21 cellular contexts compared by ENCODE assay signal in genomic region chr16:47538472-47538871, GRCh38.
DNase-seq lines count a peak whose midpoint lies in the region; ATAC-seq and TF ChIP-seq lines count a peak whose summit lies in the region.
"Had no signal": no experiment of that assay in that cellular context is flagged by ENCODE, and none has a peak within 500 bp of the region (broad histone marks: within the 10 kb centered on the region; RNA-seq: fewer than 3 reads in every experiment).

No MANE protein-coding gene starts in this region.

- H3K36me3 ChIP-seq in DND-41 (ENCODE audit: insufficient read depth, low read length) (peaks cover 21% of the 10 kb centered on the region), MG63 (no peaks in the 10 kb centered on the region)
- H3K36me3 ChIP-seq: HAP-1 had no signal

- H2AFZ ChIP-seq in DND-41 (ENCODE audit: low read depth, low read length) = no peak overlapping the region
- H2AFZ ChIP-seq: GM23338 had no signal

- H3K9me3 ChIP-seq in DND-41 (ENCODE audit: insufficient read depth, low read length, severe bottlenecking) = peaks cover 11% of the 10 kb centered on the region
- no peaks in the 10 kb centered on the region for H3K9me3 ChIP-seq in MG63
- H3K9me3 ChIP-seq: HAP-1 had no signal

- CTCF ChIA-PET in activated CD4-positive, alpha-beta T cell treated with anti-CD3 and anti-CD28 coated beads, Interleukin-2, amount 10 ng/mL, durations not matched to agents 7 days and 5 days (lab: Charles Lee) = no interaction called here
- CTCF ChIA-PET in activated CD4-positive, alpha-beta T cell treated with anti-CD3 and anti-CD28 coated beads for 36 hours (lab: Charles Lee) = no interaction called here

- H3K27me3 Mint-ChIP-seq in activated CD4-positive, alpha-beta T cell treated with anti-CD3 and anti-CD28 coated beads, Interleukin-2, amount 10 ng/mL, durations not matched to agents 7 days and 5 days = no peaks in the 10 kb centered on the region
- no peaks in the 10 kb centered on the region for H3K27me3 Mint-ChIP-seq in activated CD4-positive, alpha-beta T cell treated with anti-CD3 and anti-CD28 coated beads for 36 hours

- no peak for ATAC-seq in activated CD4-positive, alpha-beta T cell treated with anti-CD3 and anti-CD28 coated beads for 36 hours
- ATAC-seq in DND-41 (ENCODE audit: insufficient read depth, low read depth) = peak; percentile 39; the same call in 1 of the 3 replicates
- no peak for ATAC-seq in GM18517 (IDR thresholded peaks at IDR 0.05; ENCODE audit: unreplicated experiment)
- ATAC-seq: GM23338, SK-N-SH treated with all-trans-retinoic acid at 6 μM for 48 hours had no signal

- H3K27ac Mint-ChIP-seq in activated CD4-positive, alpha-beta T cell treated with anti-CD3 and anti-CD28 coated beads, Interleukin-2, amount 10 ng/mL, durations not matched to agents 7 days and 5 days = peak overlapping the region; percentile 69
- H3K27ac Mint-ChIP-seq in activated CD4-positive, alpha-beta T cell treated with anti-CD3 and anti-CD28 coated beads for 36 hours = no peak overlapping the region
- H3K27ac Mint-ChIP-seq: GM23338 had no signal

- H4K20me1 ChIP-seq in DND-41 (ENCODE audit: insufficient read depth, low read length) = no peaks in the 10 kb centered on the region

- no peak overlapping the region for H3K27ac ChIP-seq in DND-41 (ENCODE audit: low read length)

- no peak overlapping the region for H3K9ac ChIP-seq in DND-41 (ENCODE audit: low read depth, low read length)

- POLR2A ChIA-PET in activated CD4-positive, alpha-beta T cell treated with anti-CD3 and anti-CD28 coated beads, Interleukin-2, amount 10 ng/mL, durations not matched to agents 7 days and 5 days (lab: Charles Lee) = no interaction called here
- POLR2A ChIA-PET in activated CD4-positive, alpha-beta T cell treated with anti-CD3 and anti-CD28 coated beads for 36 hours (lab: Charles Lee) = no interaction called here

- no peak for TF ChIP-seq CTCF in DND-41 (IDR thresholded peaks at IDR 0.05; ENCODE audit: borderline replicate concordance, extremely low read depth, low read length, poor library complexity, severe bottlenecking)

- peaks cover 27% of the 10 kb centered on the region for H3K9me3 Mint-ChIP-seq in activated CD4-positive, alpha-beta T cell treated with anti-CD3 and anti-CD28 coated beads, Interleukin-2, amount 10 ng/mL, durations not matched to agents 7 days and 5 days
- peaks cover 24% of the 10 kb centered on the region for H3K9me3 Mint-ChIP-seq in activated CD4-positive, alpha-beta T cell treated with anti-CD3 and anti-CD28 coated beads for 36 hours (ENCODE audit: low read depth)

- H3K4me2 ChIP-seq in DND-41 (ENCODE audit: insufficient read depth, low read length) = no peak overlapping the region
- H3K4me2 ChIP-seq: GM23338 had no signal

- peaks cover 5% of the 10 kb centered on the region for H3K4me1 ChIP-seq in DND-41 (ENCODE audit: insufficient read depth, low read length)

- DNase-seq in activated CD4-positive, alpha-beta T cell treated with anti-CD3 and anti-CD28 coated beads, Interleukin-2, amount 10 ng/mL, durations not matched to agents 7 days and 5 days = no peak
- DNase-seq in activated CD4-positive, alpha-beta T cell treated with anti-CD3 and anti-CD28 coated beads for 36 hours = no peak
- no peak for DNase-seq in DND-41
- peak; percentile 1 for DNase-seq in NCI-H226
- no peak for DNase-seq in NAMALWA (ENCODE audit: low spot score)
- DNase-seq in MG63 = no peak
- DNase-seq: 8988T, COR-L47, DMS 273 treated with DMSO at 0.1 percent for 48 hours, DMS79 treated with DMSO at 0.1 percent for 48 hours, NCI-H1048, NCI-H1436 treated with DMSO at 0.1 percent for 48 hours, NCI-H1930, NCI-H2227 treated with DMSO at 0.1 percent for 48 hours, NCI-H510A treated with DMSO at 0.1 percent for 48 hours, NCI-H748 treated with DMSO at 0.1 percent for 48 hours, SIG-M5 had no signal

- H3K27me3 ChIP-seq in DND-41 (ENCODE audit: insufficient read depth, low read length, poor library complexity) (no peaks in the 10 kb centered on the region), MG63 (no peaks in the 10 kb centered on the region)

- H3K4me3 ChIP-seq in DND-41 (ENCODE audit: low read depth in 1 of 2, low read length in 2 of 2) (no peak overlapping the region), MG63 (no peak overlapping the region)
- H3K4me3 ChIP-seq: GM23338, HAP-1 had no signal

- H3K4me1 Mint-ChIP-seq in activated CD4-positive, alpha-beta T cell treated with anti-CD3 and anti-CD28 coated beads, Interleukin-2, amount 10 ng/mL, durations not matched to agents 7 days and 5 days = peaks cover 13% of the 10 kb centered on the region
- H3K4me1 Mint-ChIP-seq in activated CD4-positive, alpha-beta T cell treated with anti-CD3 and anti-CD28 coated beads for 36 hours = no peaks in the 10 kb centered on the region
- H3K4me1 Mint-ChIP-seq: GM23338 had no signal

- no peaks in the 10 kb centered on the region for H3K79me2 ChIP-seq in DND-41 (ENCODE audit: insufficient read depth, low read length)

- intact Hi-C loops in activated CD4-positive, alpha-beta T cell treated with anti-CD3 and anti-CD28 coated beads for 36 hours (cut with DNase I, micrococcal nuclease) = no loop called here

- no peak overlapping the region for H3K4me3 Mint-ChIP-seq in activated CD4-positive, alpha-beta T cell treated with anti-CD3 and anti-CD28 coated beads, Interleukin-2, amount 10 ng/mL, durations not matched to agents 7 days and 5 days
- H3K4me3 Mint-ChIP-seq in activated CD4-positive, alpha-beta T cell treated with anti-CD3 and anti-CD28 coated beads for 36 hours = no peak overlapping the region
- H3K4me3 Mint-ChIP-seq: GM23338 had no signal

- H3K36me3 Mint-ChIP-seq in activated CD4-positive, alpha-beta T cell treated with anti-CD3 and anti-CD28 coated beads, Interleukin-2, amount 10 ng/mL, durations not matched to agents 7 days and 5 days (ENCODE audit: low read depth) = peaks cover 42% of the 10 kb centered on the region
- H3K36me3 Mint-ChIP-seq in activated CD4-positive, alpha-beta T cell treated with anti-CD3 and anti-CD28 coated beads for 36 hours (ENCODE audit: low read depth) = peaks cover 66% of the 10 kb centered on the region
